23 cellular contexts compared by ENCODE assay signal in the genomic region with DNA sequence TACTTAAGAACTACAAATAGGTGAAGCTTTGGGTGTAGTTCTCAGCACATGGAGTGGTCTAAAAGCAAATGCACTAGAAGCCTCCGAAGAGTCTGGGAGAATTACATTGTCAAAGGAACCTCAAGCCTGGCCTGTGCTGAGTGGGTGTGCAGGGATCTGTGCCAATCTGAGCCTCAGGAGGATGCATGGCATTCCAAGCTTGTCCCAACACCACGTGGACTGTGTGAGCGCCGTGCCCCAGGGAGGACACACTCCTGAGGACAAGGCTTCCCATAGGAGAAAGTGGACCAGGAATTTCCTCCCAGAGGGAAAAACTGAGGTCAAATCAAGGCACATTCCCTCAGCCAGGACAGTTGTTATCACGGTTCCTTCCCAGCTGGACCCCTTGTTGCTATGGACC.
"Had no signal": no experiment of that assay in that cellular context is flagged by ENCODE, and none has a peak within 500 bp of the region (broad histone marks: within the 10 kb centered on the region; RNA-seq: fewer than 3 reads in every experiment).

No MANE protein-coding gene starts in this region.

- DNase-seq: Kasumi-1, MM.1S, NCI-H1092 treated with DMSO at 0.1 percent for 48 hours, NCI-H1436, NCI-H187, NCI-H2029, NCI-H2081 treated with DMSO at 0.1 percent for 48 hours, NCI-H2171, NCI-H226, NCI-H446, NCI-H510A, NCI-H524 treated with DMSO at 0.1 percent for 48 hours, NCI-H69, NCI-H774, Right ventricle myocardium superior, RPMI8226, SIG-M5, SK-N-SH, SW 1271 had no signal

- H3K4me1 Mint-ChIP-seq: IgD-negative memory B cell had no signal

- H3K9me3 ChIP-seq: SJSA1, SK-N-SH had no signal

- H3K4me3 ChIP-seq: K562, SJSA1 had no signal

- H3K27ac ChIP-seq: KMS-11, SJSA1 had no signal

- H3K4me1 ChIP-seq: SJSA1 had no signal

- H3K27ac Mint-ChIP-seq: IgD-negative memory B cell had no signal

- H3K4me3 Mint-ChIP-seq: IgD-negative memory B cell had no signal

- H3K36me3 ChIP-seq: SJSA1 had no signal

- H3K27me3 ChIP-seq: SJSA1 had no signal

- H3K36me3 Mint-ChIP-seq: IgD-negative memory B cell had no signal
